In genomic region chr5:167285591-167285990, GRCh38 we compare ENCODE assay signal across 30 cellular contexts.
"Had no signal": no experiment of that assay in that cellular context is flagged by ENCODE, and none has a peak within 500 bp of the region (broad histone marks: within the 10 kb centered on the region; RNA-seq: fewer than 3 reads in every experiment).

No MANE protein-coding gene starts in this region.

- H3K4me1 Mint-ChIP-seq: activated B cell treated with CpG ODN at 0.5 μM for 24 hours; activated CD4-positive, alpha-beta memory T cell treated with anti-CD3 and anti-CD28 coated beads, Interleukin-2, amount 10 ng/mL, durations not matched to agents 7 days and 5 days; activated CD8-positive, alpha-beta memory T cell treated with anti-CD3 and anti-CD28 coated beads, Interleukin-2, amount 10 ng/mL, durations not matched to agents 7 days and 5 days; activated naive CD4-positive, alpha-beta T cell treated with anti-CD3 and anti-CD28 coated beads, Interleukin-2, amount 10 ng/mL, durations not matched to agents 7 days and 5 days; activated naive CD8-positive, alpha-beta T cell treated with anti-CD3 and anti-CD28 coated beads, Interleukin-2, amount 50 U/mL, for 24 hours; T-cell had no signal

- H3K27me3 Mint-ChIP-seq: activated B cell treated with CpG ODN at 0.5 μM for 24 hours; activated CD4-positive, alpha-beta memory T cell treated with anti-CD3 and anti-CD28 coated beads, Interleukin-2, amount 10 ng/mL, durations not matched to agents 7 days and 5 days; activated CD8-positive, alpha-beta memory T cell treated with anti-CD3 and anti-CD28 coated beads, Interleukin-2, amount 10 ng/mL, durations not matched to agents 7 days and 5 days; activated naive CD4-positive, alpha-beta T cell treated with anti-CD3 and anti-CD28 coated beads, Interleukin-2, amount 10 ng/mL, durations not matched to agents 7 days and 5 days; activated naive CD8-positive, alpha-beta T cell; activated naive CD8-positive, alpha-beta T cell treated with anti-CD3 and anti-CD28 coated beads, Interleukin-2, amount 50 U/mL, for 24 hours; brain; T-cell had no signal

- H3K4me3 ChIP-seq: K562, SJSA1 had no signal

- H3K36me3 Mint-ChIP-seq: activated CD8-positive, alpha-beta memory T cell treated with anti-CD3 and anti-CD28 coated beads, Interleukin-2, amount 10 ng/mL, durations not matched to agents 7 days and 5 days; activated naive CD4-positive, alpha-beta T cell treated with anti-CD3 and anti-CD28 coated beads, Interleukin-2, amount 10 ng/mL, durations not matched to agents 7 days and 5 days; activated naive CD8-positive, alpha-beta T cell; brain; T-cell had no signal

- DNase-seq: activated B cell treated with CpG ODN at 0.5 μM for 24 hours; activated CD4-positive, alpha-beta memory T cell treated with anti-CD3 and anti-CD28 coated beads, Interleukin-2, amount 10 ng/mL, durations not matched to agents 7 days and 5 days; activated CD4-positive, alpha-beta T cell treated with anti-CD3 and anti-CD28 coated beads for 4 hours; activated CD4-positive, CD25-positive, alpha-beta regulatory T cell treated with anti-CD3 and anti-CD28 coated beads, Interleukin-2, amount 50 U/mL, for 72 hours; activated CD8-positive, alpha-beta memory T cell treated with anti-CD3 and anti-CD28 coated beads for 24 hours; activated CD8-positive, alpha-beta memory T cell treated with anti-CD3 and anti-CD28 coated beads, Interleukin-2, amount 10 ng/mL, durations not matched to agents 7 days and 5 days; activated CD8-positive, alpha-beta memory T cell treated with anti-CD3 and anti-CD28 coated beads, Interleukin-2, amount 50 U/mL, for 48 hours; activated effector memory CD4-positive, alpha-beta T cell treated with Interleukin-2 at 50 U/mL for 16 hours; activated naive CD4-positive, alpha-beta T cell treated with anti-CD3 and anti-CD28 coated beads, Interleukin-2, amount 10 ng/mL, durations not matched to agents 7 days and 5 days; activated naive CD8-positive, alpha-beta T cell treated with anti-CD3 and anti-CD28 coated beads, Interleukin-2, amount 50 U/mL, for 24 hours; activated T-cell treated with anti-CD3 and anti-CD28 coated beads, Interleukin-2, amount 50 U/mL, for 48 hours; anterior cingulate cortex; caudate nucleus; NCI-H1105; NCI-H1417 treated with DMSO at 0.1 percent for 48 hours; NCI-H187 treated with DMSO at 0.1 percent for 48 hours; NCI-H2081; NCI-H345; NCI-H524 treated with DMSO at 0.1 percent for 48 hours; SHP77 treated with DMSO at 0.1 percent for 48 hours; T-cell; T-helper 2 cell; T-helper 9 cell had no signal

- H3K4me3 Mint-ChIP-seq: activated B cell treated with CpG ODN at 0.5 μM for 24 hours; activated CD4-positive, alpha-beta memory T cell treated with anti-CD3 and anti-CD28 coated beads, Interleukin-2, amount 10 ng/mL, durations not matched to agents 7 days and 5 days; activated CD8-positive, alpha-beta memory T cell treated with anti-CD3 and anti-CD28 coated beads, Interleukin-2, amount 10 ng/mL, durations not matched to agents 7 days and 5 days; activated naive CD4-positive, alpha-beta T cell treated with anti-CD3 and anti-CD28 coated beads, Interleukin-2, amount 10 ng/mL, durations not matched to agents 7 days and 5 days; activated naive CD8-positive, alpha-beta T cell; activated naive CD8-positive, alpha-beta T cell treated with anti-CD3 and anti-CD28 coated beads, Interleukin-2, amount 50 U/mL, for 24 hours; brain; T-cell had no signal

- H3K27me3 ChIP-seq: SJSA1 had no signal

- H3K9me3 Mint-ChIP-seq: activated B cell treated with CpG ODN at 0.5 μM for 24 hours, brain had no signal

- H3K9me3 ChIP-seq: SJSA1 had no signal

- H3K27ac Mint-ChIP-seq: activated B cell treated with CpG ODN at 0.5 μM for 24 hours; activated CD4-positive, alpha-beta memory T cell treated with anti-CD3 and anti-CD28 coated beads, Interleukin-2, amount 10 ng/mL, durations not matched to agents 7 days and 5 days; activated CD8-positive, alpha-beta memory T cell treated with anti-CD3 and anti-CD28 coated beads, Interleukin-2, amount 10 ng/mL, durations not matched to agents 7 days and 5 days; activated naive CD4-positive, alpha-beta T cell treated with anti-CD3 and anti-CD28 coated beads, Interleukin-2, amount 10 ng/mL, durations not matched to agents 7 days and 5 days; activated naive CD8-positive, alpha-beta T cell; activated naive CD8-positive, alpha-beta T cell treated with anti-CD3 and anti-CD28 coated beads, Interleukin-2, amount 50 U/mL, for 24 hours; T-cell had no signal

- ATAC-seq: activated CD8-positive, alpha-beta memory T cell treated with anti-CD3 and anti-CD28 coated beads, Interleukin-2, amount 10 ng/mL, durations not matched to agents 7 days and 5 days; activated naive CD8-positive, alpha-beta T cell treated with anti-CD3 and anti-CD28 coated beads, Interleukin-2, amount 50 U/mL, for 24 hours; K562; Panc1; SK-N-SH treated with all-trans-retinoic acid at 6 μM for 48 hours; T-cell had no signal

- H3K27ac ChIP-seq: SJSA1, VCaP had no signal

- H3K36me3 ChIP-seq: SJSA1 had no signal
